ENCODE assay signal across 16 cellular contexts in genomic region chr2:66322481-66322880, GRCh38.
DNase-seq lines count a peak whose midpoint lies in the region; ATAC-seq and TF ChIP-seq lines count a peak whose summit lies in the region.
"Had no signal": no experiment of that assay in that cellular context is flagged by ENCODE, and none has a peak within 500 bp of the region (broad histone marks: within the 10 kb centered on the region; RNA-seq: fewer than 3 reads in every experiment).

No MANE protein-coding gene starts in this region.

- H3K36me3 ChIP-seq in HEK293 (ENCODE audit: control insufficient read depth in 2 of 2, insufficient read depth in 1 of 2, low read length in 2 of 2): no peaks in the 10 kb centered on the region
- no peaks in the 10 kb centered on the region for H3K36me3 ChIP-seq in brain microvascular endothelial cell (replicated peaks)
- H3K36me3 ChIP-seq: HAP-1 had no signal

- H3K9me3 ChIP-seq in HEK293 (ENCODE audit: control insufficient read depth, insufficient read depth, low read depth, low read length): no peaks in the 10 kb centered on the region
- H3K9me3 ChIP-seq: HAP-1 had no signal

- peak overlapping the region in 3 of 5 experiments; percentile 1 to 67 (median 59) for H3K4me3 Mint-ChIP-seq in brain
- peak overlapping the region in 2 of 3 experiments; percentile 12 to 24 for H3K4me3 Mint-ChIP-seq in nephron
- peak overlapping the region; percentile 48 for H3K4me3 Mint-ChIP-seq in type B pancreatic cell
- H3K4me3 Mint-ChIP-seq: B cell; CD4-positive, alpha-beta T cell; HFFc6 had no signal

- peaks cover 20% of the 10 kb centered on the region; the same call in 1 of the 2 replicates for H3K4me1 ChIP-seq in HEK293 (ENCODE audit: control insufficient read depth, insufficient read depth, low read length)
- H3K4me1 ChIP-seq: HAP-1 had no signal

- CTCF ChIA-PET in HEK293 (lab: Yijun Ruan, JAX): no interaction called here

- peaks cover 39% of the 10 kb centered on the region for H3K4me1 Mint-ChIP-seq in brain
- H3K4me1 Mint-ChIP-seq in nephron: peaks cover 42% of the 10 kb centered on the region
- H3K4me1 Mint-ChIP-seq in type B pancreatic cell (ENCODE audit: unreplicated experiment): peaks cover 47% of the 10 kb centered on the region
- H3K4me1 Mint-ChIP-seq: B cell had no signal

- H3K27ac ChIP-seq in HEK293 (ENCODE audit: extremely low read depth, low read depth, low read length) (no peak overlapping the region), brain microvascular endothelial cell (no peak overlapping the region)
- H3K27ac ChIP-seq: HL-60 had no signal

- no peak for DNase-seq in type B pancreatic cell (ENCODE audit: extremely low spot score, unreplicated experiment)
- no peak for DNase-seq in hypothalamus (lab: John Stamatoyannopoulos, UW)
- no peak for DNase-seq in brain microvascular endothelial cell
- DNase-seq: C1 segment of cervical spinal cord; Calu3; CD4-positive, alpha-beta T cell; DMS 273 treated with DMSO at 0.1 percent for 48 hours; GOT3; HFFc6 had no signal

- peak overlapping the region in 2 of 5 experiments; percentile 41 to 56 for H3K27ac Mint-ChIP-seq in brain
- H3K27ac Mint-ChIP-seq in nephron: peak overlapping the region; percentile 10 to 25 (median 22)
- H3K27ac Mint-ChIP-seq in type B pancreatic cell: no peak overlapping the region
- H3K27ac Mint-ChIP-seq: B cell; CD4-positive, alpha-beta T cell; HFFc6 had no signal

- peaks cover 0 to 2% (median 0%) of the 10 kb centered on the region in 5 experiments for H3K9me3 Mint-ChIP-seq in brain
- no peaks in the 10 kb centered on the region for H3K9me3 Mint-ChIP-seq in nephron
- H3K9me3 Mint-ChIP-seq in type B pancreatic cell: no peaks in the 10 kb centered on the region
- H3K9me3 Mint-ChIP-seq: CD4-positive, alpha-beta T cell had no signal

- H3K4me3 ChIP-seq in HEK293 (ENCODE audit: low read depth, low read length) (no peak overlapping the region), brain microvascular endothelial cell (ENCODE audit: low read depth, low read length) (no peak overlapping the region)
- H3K4me3 ChIP-seq: HAP-1 had no signal

- H3K27me3 Mint-ChIP-seq in brain (peaks cover 6% of the 10 kb centered on the region), nephron (ENCODE audit: low read depth) (peaks cover 4% of the 10 kb centered on the region), type B pancreatic cell (no peaks in the 10 kb centered on the region)
- H3K27me3 Mint-ChIP-seq: B cell; CD4-positive, alpha-beta T cell had no signal

- H3K36me3 Mint-ChIP-seq in brain (no peaks in the 10 kb centered on the region), nephron (ENCODE audit: low read depth) (no peaks in the 10 kb centered on the region), type B pancreatic cell (no peaks in the 10 kb centered on the region)

- TF ChIP-seq CTCF in HEK293 (tag by site-specific recombination; IDR thresholded peaks at IDR 0.05) (no peak), brain (conservative IDR thresholded peaks at IDR 0.05) (no peak), nephron (IDR thresholded peaks at IDR 0.05; ENCODE audit: unreplicated experiment in 3 of 3) (no peak), type B pancreatic cell (conservative IDR thresholded peaks at IDR 0.05) (no peak), brain microvascular endothelial cell (IDR thresholded peaks at IDR 0.05; ENCODE audit: low read depth, low read length, missing control alignments) (no peak)

- POLR2A ChIA-PET in HEK293 (lab: Yijun Ruan, JAX): interaction anchor here (0.7 kb wide), 1 partner anchor 10 kb away, joined by 4 read pairs; no protein-coding TSS in a partner anchor

- in situ Hi-C loops in brain microvascular endothelial cell (cut with HindIII; ENCODE audit: low pct_ligation_motif_present, low sequenced_read_pairs): no loop called here

- H3K27me3 ChIP-seq in brain microvascular endothelial cell (replicated peaks): no peaks in the 10 kb centered on the region

- ATAC-seq in GM19324 (IDR thresholded peaks at IDR 0.05; ENCODE audit: low FRiP score, unreplicated experiment): no peak

TF ChIP-seq in HEK293, 187 proteins besides CTCF, POLR2A, EP300 and RAD21:
- TF ChIP-seq PRDM10 (tag by site-specific recombination; IDR thresholded peaks at IDR 0.05) (peak; percentile 39), ZNF292 (tag by site-specific recombination; IDR thresholded peaks at IDR 0.05; ENCODE audit: borderline replicate concordance, low read depth) (no peak)
